Comparison of ENCODE assay signal across 1 cellular context in the genomic region with DNA sequence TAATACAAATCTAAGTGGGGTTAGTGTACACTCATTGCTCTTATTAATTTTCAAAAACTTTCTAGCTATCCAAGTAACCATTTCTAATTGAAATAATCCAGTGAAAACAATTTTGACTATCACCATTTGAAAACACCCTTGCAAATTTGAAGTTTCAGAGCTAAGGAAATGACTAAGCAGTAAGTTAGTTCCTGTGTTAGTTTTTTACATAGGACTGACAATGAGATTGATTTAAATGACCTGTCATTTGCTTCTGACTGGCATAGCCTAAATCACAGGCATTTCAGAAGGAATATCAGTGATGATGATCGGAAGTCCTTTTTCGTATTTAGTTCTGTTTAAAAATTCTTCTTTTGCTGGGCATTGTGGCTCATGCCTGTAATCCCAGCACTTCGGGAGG.
TF ChIP-seq lines count a peak whose summit lies in the region.

No MANE protein-coding gene starts in this region.

TF ChIP-seq in SK-N-SH, 30 proteins besides CTCF, POLR2A, EP300 and RAD21 (continued from another document):
- TF ChIP-seq, protein P1, sequence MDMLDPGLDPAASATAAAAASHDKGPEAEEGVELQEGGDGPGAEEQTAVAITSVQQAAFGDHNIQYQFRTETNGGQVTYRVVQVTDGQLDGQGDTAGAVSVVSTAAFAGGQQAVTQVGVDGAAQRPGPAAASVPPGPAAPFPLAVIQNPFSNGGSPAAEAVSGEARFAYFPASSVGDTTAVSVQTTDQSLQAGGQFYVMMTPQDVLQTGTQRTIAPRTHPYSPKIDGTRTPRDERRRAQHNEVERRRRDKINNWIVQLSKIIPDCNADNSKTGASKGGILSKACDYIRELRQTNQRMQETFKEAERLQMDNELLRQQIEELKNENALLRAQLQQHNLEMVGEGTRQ (IDR thresholded peaks at IDR 0.05; ENCODE audit: borderline replicate concordance, low read depth, low read length), result no peak
- no peak for TF ChIP-seq GATA2 (CRISPR knock-in tag; IDR thresholded peaks at IDR 0.05)
- no peak for TF ChIP-seq FOSL2 (IDR thresholded peaks at IDR 0.05; ENCODE audit: borderline replicate concordance, low read depth)
- TF ChIP-seq, protein P2, sequence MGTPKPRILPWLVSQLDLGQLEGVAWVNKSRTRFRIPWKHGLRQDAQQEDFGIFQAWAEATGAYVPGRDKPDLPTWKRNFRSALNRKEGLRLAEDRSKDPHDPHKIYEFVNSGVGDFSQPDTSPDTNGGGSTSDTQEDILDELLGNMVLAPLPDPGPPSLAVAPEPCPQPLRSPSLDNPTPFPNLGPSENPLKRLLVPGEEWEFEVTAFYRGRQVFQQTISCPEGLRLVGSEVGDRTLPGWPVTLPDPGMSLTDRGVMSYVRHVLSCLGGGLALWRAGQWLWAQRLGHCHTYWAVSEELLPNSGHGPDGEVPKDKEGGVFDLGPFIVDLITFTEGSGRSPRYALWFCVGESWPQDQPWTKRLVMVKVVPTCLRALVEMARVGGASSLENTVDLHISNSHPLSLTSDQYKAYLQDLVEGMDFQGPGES (IDR thresholded peaks at IDR 0.05; ENCODE audit: low read depth, low read length), result no peak
- no peak for TF ChIP-seq SMC3 (IDR thresholded peaks at IDR 0.05; ENCODE audit: low read depth, low read length)
- no peak for TF ChIP-seq NRF1 (IDR thresholded peaks at IDR 0.05; ENCODE audit: low read depth, low read length)
- no peak for TF ChIP-seq CHD2 (IDR thresholded peaks at IDR 0.05; ENCODE audit: low read length, partially characterized antibody)
- TF ChIP-seq, protein P3, sequence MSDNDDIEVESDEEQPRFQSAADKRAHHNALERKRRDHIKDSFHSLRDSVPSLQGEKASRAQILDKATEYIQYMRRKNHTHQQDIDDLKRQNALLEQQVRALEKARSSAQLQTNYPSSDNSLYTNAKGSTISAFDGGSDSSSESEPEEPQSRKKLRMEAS (IDR thresholded peaks at IDR 0.05; ENCODE audit: low read depth), result no peak
- TF ChIP-seq ELF1 (IDR thresholded peaks at IDR 0.05), result no peak
- TF ChIP-seq TCF12 (IDR thresholded peaks at IDR 0.05), result peak; percentile 8; the same call in 1 of the 2 replicates
TF ChIP-seq in SK-N-SH: peak in this region for 2.
